8 cellular contexts compared by ENCODE assay signal in the genomic region with DNA sequence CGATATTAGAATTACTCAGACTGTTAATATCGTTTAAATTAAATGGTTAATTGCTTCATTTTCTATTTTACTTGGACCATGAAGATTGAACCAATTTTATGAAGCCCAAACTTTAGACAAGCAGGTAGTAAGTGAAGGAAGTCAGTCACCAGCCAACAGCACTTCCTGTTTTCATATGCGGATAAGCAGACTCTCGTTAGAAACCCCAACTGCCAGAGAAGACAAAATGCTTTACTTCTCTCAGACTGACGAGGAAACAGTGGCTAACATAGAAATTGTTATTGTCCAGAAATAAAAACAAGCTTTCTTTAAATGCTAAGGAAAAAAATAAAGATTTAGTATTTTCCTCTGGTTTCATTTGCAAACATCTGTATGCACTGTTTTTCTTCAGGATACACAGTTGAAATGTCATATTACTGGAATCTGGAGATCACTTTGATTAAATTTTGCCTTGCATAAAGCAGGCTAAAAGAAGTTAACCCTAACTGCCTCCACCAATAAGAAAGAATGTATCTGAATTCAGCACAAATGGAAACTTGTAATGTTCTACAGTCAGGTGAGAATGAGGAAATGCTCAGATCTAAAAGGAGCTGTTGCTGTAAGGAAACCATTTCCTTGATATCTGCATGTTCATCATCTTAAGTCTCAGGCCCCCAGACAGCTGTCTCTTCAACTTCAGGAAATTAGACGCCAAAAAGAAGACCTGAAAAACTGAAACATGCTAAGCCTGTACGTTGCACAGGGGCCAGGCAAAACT.
DNase-seq lines count a peak whose midpoint lies in the region; ATAC-seq and TF ChIP-seq lines count a peak whose summit lies in the region.

No MANE protein-coding gene starts in this region.

- H4K20me1 ChIP-seq in GM23248 (ENCODE audit: insufficient read depth): no peaks in the 10 kb centered on the region

- no peaks in the 10 kb centered on the region for H3K9me2 ChIP-seq in GM23248 (ENCODE audit: insufficient read depth)

- H3K36me3 Mint-ChIP-seq in T-helper 2 cell treated with Interferon-gamma antibody and Interleukin-4, amounts not matched to agents 5 μg/mL and 100 μg/mL, for 36 hours (ENCODE audit: low read depth): peaks cover 31% of the 10 kb centered on the region

- ATAC-seq in GM18909 (IDR thresholded peaks at IDR 0.05; ENCODE audit: poor library complexity, unreplicated experiment) (peak; percentile 77), HG02938 (IDR thresholded peaks at IDR 0.05; ENCODE audit: unreplicated experiment) (peak; percentile 79), HG03045 (IDR thresholded peaks at IDR 0.05; ENCODE audit: unreplicated experiment) (no peak)

- no peaks in the 10 kb centered on the region for H3K79me2 ChIP-seq in GM23248 (ENCODE audit: insufficient read depth)

- H3K4me3 ChIP-seq in WERI-Rb-1 (ENCODE audit: low read depth, low read length) (no peak overlapping the region), GM23248 (no peak overlapping the region)

- no peak for TF ChIP-seq CTCF in WERI-Rb-1 (IDR thresholded peaks at IDR 0.05; ENCODE audit: low read depth, low read length)

- H3K4me2 ChIP-seq in GM23248 (ENCODE audit: unreplicated experiment): no peak overlapping the region

- peaks cover 48% of the 10 kb centered on the region for H3K4me1 Mint-ChIP-seq in T-helper 2 cell treated with Interferon-gamma antibody and Interleukin-4, amounts not matched to agents 5 μg/mL and 100 μg/mL, for 36 hours (ENCODE audit: low read depth)

- no peak overlapping the region for H2AFZ ChIP-seq in GM23248

- no peaks in the 10 kb centered on the region for H3K27me3 ChIP-seq in WERI-Rb-1 (ENCODE audit: insufficient read depth, low read depth, severe bottlenecking)
- no peaks in the 10 kb centered on the region for H3K27me3 ChIP-seq in GM23248 (replicated peaks; ENCODE audit: insufficient read depth)

- no peak for DNase-seq in T-helper 2 cell treated with Interferon-gamma antibody and Interleukin-4, amounts not matched to agents 5 μg/mL and 100 μg/mL, for 36 hours (ENCODE audit: low spot score)
- DNase-seq in renal cortical epithelial cell (ENCODE audit: low read depth) (peak; percentile 17), WERI-Rb-1 (no peak), HPDE6-E6E7 (ENCODE audit: extremely low spot score) (no peak), GM23248 (no peak)

- no peaks in the 10 kb centered on the region for H3K4me1 ChIP-seq in GM23248 (ENCODE audit: insufficient read depth)

- H3K9me3 ChIP-seq in WERI-Rb-1 (ENCODE audit: severe bottlenecking) (no peaks in the 10 kb centered on the region), GM23248 (ENCODE audit: low read depth) (no peaks in the 10 kb centered on the region)

- peaks cover 36% of the 10 kb centered on the region for H3K9me3 Mint-ChIP-seq in T-helper 2 cell treated with Interferon-gamma antibody and Interleukin-4, amounts not matched to agents 5 μg/mL and 100 μg/mL, for 36 hours

- H3K9ac ChIP-seq in GM23248: no peak overlapping the region

- WGBS in GM23248 (ENCODE audit: low coverage in 1 of 2, low lambda C conversion rate in 2 of 2, missing lambda C conversion rate in 2 of 2), 2 experiments: 25 to 28% methylated on average over 7 of the region's 7 CpGs

- H3F3A ChIP-seq in GM23248 (ENCODE audit: insufficient read depth): no peaks in the 10 kb centered on the region

- H3K4me3 Mint-ChIP-seq in T-helper 2 cell treated with Interferon-gamma antibody and Interleukin-4, amounts not matched to agents 5 μg/mL and 100 μg/mL, for 36 hours: peak overlapping the region; percentile 76

- H3K27ac Mint-ChIP-seq in T-helper 2 cell treated with Interferon-gamma antibody and Interleukin-4, amounts not matched to agents 5 μg/mL and 100 μg/mL, for 36 hours: peak overlapping the region; percentile 99

- no peaks in the 10 kb centered on the region for H3K36me3 ChIP-seq in WERI-Rb-1
- no peaks in the 10 kb centered on the region for H3K36me3 ChIP-seq in GM23248 (ENCODE audit: low read depth)

- no peaks in the 10 kb centered on the region for H3K27me3 Mint-ChIP-seq in T-helper 2 cell treated with Interferon-gamma antibody and Interleukin-4, amounts not matched to agents 5 μg/mL and 100 μg/mL, for 36 hours (ENCODE audit: low read depth)

- H3K27ac ChIP-seq in WERI-Rb-1 (no peak overlapping the region), GM23248 (no peak overlapping the region)

- in situ Hi-C loops in GM23248 (cut with MboI): no loop called here
